ENCODE assay signal across 20 cellular contexts in the genomic region with DNA sequence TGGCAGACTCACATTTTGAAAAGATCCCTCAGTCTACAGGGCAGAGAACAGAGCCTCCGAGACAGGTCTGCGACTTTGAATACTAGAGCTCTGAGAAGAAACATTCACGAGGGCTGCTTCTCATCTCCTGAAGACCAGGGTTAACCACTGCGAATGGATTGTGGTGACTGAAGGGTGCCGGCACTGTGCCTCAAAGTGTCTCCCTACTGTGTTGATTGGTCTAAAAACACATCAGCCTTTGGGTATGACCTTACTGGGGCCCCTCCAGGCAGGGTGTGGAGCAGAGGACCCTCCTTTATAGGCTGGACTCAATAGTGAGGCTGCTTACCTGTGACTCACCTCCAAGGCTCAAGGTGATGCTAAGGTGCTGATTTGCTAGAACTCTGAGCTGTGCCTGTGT. TPM values are rescaled to one million over a fixed set of nuclear protein-coding genes. Genes with fewer than 3 reads are reported as not detected.
DNase-seq lines count a peak whose midpoint lies in the region; ATAC-seq lines count a peak whose summit lies in the region.
"Had no signal": no experiment of that assay in that cellular context is flagged by ENCODE, and none has a peak within 500 bp of the region (broad histone marks: within the 10 kb centered on the region; RNA-seq: fewer than 3 reads in every experiment).

No MANE protein-coding gene starts in this region.

- no peaks in the 10 kb centered on the region for H3K27me3 Mint-ChIP-seq in T-helper 1 cell treated with Interleukin-12 subunit alpha and Interleukin-12 subunit beta and Interleukin-4 antibody, amounts not matched to agents 30 μg/mL and 1 μg/mL, for 36 hours (ENCODE audit: low read depth)
- H3K27me3 Mint-ChIP-seq in activated T-cell treated with anti-CD3 and anti-CD28 coated beads, Interleukin-2, amount 50 U/mL, for 72 hours (ENCODE audit: low read depth) = no peaks in the 10 kb centered on the region
- H3K27me3 Mint-ChIP-seq in T-helper 2 cell treated with Interferon-gamma antibody and Interleukin-4, amounts not matched to agents 5 μg/mL and 100 μg/mL, for 36 hours (ENCODE audit: low read depth) = no peaks in the 10 kb centered on the region
- no peaks in the 10 kb centered on the region for H3K27me3 Mint-ChIP-seq in naive thymus-derived CD4-positive, alpha-beta T cell
- H3K27me3 Mint-ChIP-seq: IgD-negative memory B cell had no signal

- peak; percentile 58 to 74 for ATAC-seq in activated T-cell treated with anti-CD3 and anti-CD28 coated beads, Interleukin-2, amount 50 U/mL, for 72 hours (replicated peaks in 1 of 2)
- ATAC-seq in naive thymus-derived CD4-positive, alpha-beta T cell = no peak
- no peak for ATAC-seq in GM21367 (IDR thresholded peaks at IDR 0.05; ENCODE audit: unreplicated experiment)
- ATAC-seq: HCT116 had no signal

- H3K4me3 Mint-ChIP-seq in T-helper 1 cell treated with Interleukin-12 subunit alpha and Interleukin-12 subunit beta and Interleukin-4 antibody, amounts not matched to agents 30 μg/mL and 1 μg/mL, for 36 hours = no peak overlapping the region
- no peak overlapping the region for H3K4me3 Mint-ChIP-seq in activated T-cell treated with anti-CD3 and anti-CD28 coated beads, Interleukin-2, amount 50 U/mL, for 72 hours
- no peak overlapping the region for H3K4me3 Mint-ChIP-seq in T-helper 2 cell treated with Interferon-gamma antibody and Interleukin-4, amounts not matched to agents 5 μg/mL and 100 μg/mL, for 36 hours
- no peak overlapping the region for H3K4me3 Mint-ChIP-seq in naive thymus-derived CD4-positive, alpha-beta T cell
- H3K4me3 Mint-ChIP-seq: CD14-positive monocyte had no signal

- H3K27ac Mint-ChIP-seq in T-helper 1 cell treated with Interleukin-12 subunit alpha and Interleukin-12 subunit beta and Interleukin-4 antibody, amounts not matched to agents 30 μg/mL and 1 μg/mL, for 36 hours = peak overlapping the region; percentile 9
- no peak overlapping the region for H3K27ac Mint-ChIP-seq in activated T-cell treated with anti-CD3 and anti-CD28 coated beads, Interleukin-2, amount 50 U/mL, for 72 hours
- H3K27ac Mint-ChIP-seq in T-helper 2 cell treated with Interferon-gamma antibody and Interleukin-4, amounts not matched to agents 5 μg/mL and 100 μg/mL, for 36 hours = no peak overlapping the region
- peak overlapping the region in 7 of 9 donors; percentile 19 to 56 (median 31) for H3K27ac Mint-ChIP-seq in naive thymus-derived CD4-positive, alpha-beta T cell
- H3K27ac Mint-ChIP-seq: IgD-negative memory B cell had no signal

- POLR2A ChIA-PET in naive thymus-derived CD4-positive, alpha-beta T cell (lab: Charles Lee) = interaction anchor here (0.9 kb wide), 1 partner anchor 333 kb away, joined by 4 read pairs; no protein-coding TSS in a partner anchor

- DNase-seq in T-helper 1 cell = no peak
- DNase-seq in activated T-cell treated with anti-CD3 and anti-CD28 coated beads, Interleukin-2, amount 50 U/mL, for 72 hours = peak; percentile 13 to 26
- DNase-seq in activated T-cell treated with anti-CD3 and anti-CD28 coated beads, Interleukin-2, amount 50 U/mL, for 1 hour = no peak
- DNase-seq in T-helper 2 cell treated with Interferon-gamma antibody and Interleukin-4, amounts not matched to agents 5 μg/mL and 100 μg/mL, for 36 hours (ENCODE audit: low spot score) = peak; percentile 16
- DNase-seq in naive thymus-derived CD4-positive, alpha-beta T cell = no peak
- no peak for DNase-seq in AML-193 (lab: John Stamatoyannopoulos, UW)
- DNase-seq: COR-L47, GOT3, Karpas-422, NCI-H1417 treated with DMSO at 0.1 percent for 48 hours, NCI-H187 treated with DMSO at 0.1 percent for 48 hours, NCI-H2227 treated with DMSO at 0.1 percent for 48 hours, NCI-H510A treated with DMSO at 0.1 percent for 48 hours, NCI-H82 had no signal

- intact Hi-C loops in naive thymus-derived CD4-positive, alpha-beta T cell (cut with micrococcal nuclease) = no loop called here

- H3K4me1 Mint-ChIP-seq in T-helper 1 cell treated with Interleukin-12 subunit alpha and Interleukin-12 subunit beta and Interleukin-4 antibody, amounts not matched to agents 30 μg/mL and 1 μg/mL, for 36 hours (ENCODE audit: low read depth) = peaks cover 36% of the 10 kb centered on the region
- peaks cover 52% of the 10 kb centered on the region for H3K4me1 Mint-ChIP-seq in activated T-cell treated with anti-CD3 and anti-CD28 coated beads, Interleukin-2, amount 50 U/mL, for 72 hours (ENCODE audit: low read depth)
- peaks cover 41% of the 10 kb centered on the region for H3K4me1 Mint-ChIP-seq in T-helper 2 cell treated with Interferon-gamma antibody and Interleukin-4, amounts not matched to agents 5 μg/mL and 100 μg/mL, for 36 hours (ENCODE audit: low read depth)
- peaks cover 22 to 39% (median 36%) of the 10 kb centered on the region in 7 donors for H3K4me1 Mint-ChIP-seq in naive thymus-derived CD4-positive, alpha-beta T cell

- no peak overlapping the region for H3K27ac ChIP-seq in naive thymus-derived CD4-positive, alpha-beta T cell (ENCODE audit: low read depth, low read length)
- H3K27ac ChIP-seq: 22Rv1 had no signal

- H3K4me1 ChIP-seq in naive thymus-derived CD4-positive, alpha-beta T cell (ENCODE audit: control insufficient read depth in 2 of 2, insufficient read depth in 2 of 2, low read length in 2 of 2) = peaks cover 13 to 18% of the 10 kb centered on the region in 2 donors

- H3K27me3 ChIP-seq in naive thymus-derived CD4-positive, alpha-beta T cell (ENCODE audit: control insufficient read depth in 2 of 2, insufficient read depth in 2 of 2, low read length in 2 of 2) = no peaks in the 10 kb centered on the region

- CTCF ChIA-PET in naive thymus-derived CD4-positive, alpha-beta T cell (lab: Charles Lee) = interaction anchor here (0.9 kb wide), 1 partner anchor 29 kb away, joined by 3 read pairs; no protein-coding TSS in a partner anchor

- peaks cover 33% of the 10 kb centered on the region for H3K36me3 Mint-ChIP-seq in T-helper 1 cell treated with Interleukin-12 subunit alpha and Interleukin-12 subunit beta and Interleukin-4 antibody, amounts not matched to agents 30 μg/mL and 1 μg/mL, for 36 hours (ENCODE audit: low read depth)
- peaks cover 9 to 11% of the 10 kb centered on the region in 2 donors for H3K36me3 Mint-ChIP-seq in activated T-cell treated with anti-CD3 and anti-CD28 coated beads, Interleukin-2, amount 50 U/mL, for 72 hours (ENCODE audit: insufficient read depth in 2 of 2)
- peaks cover 17% of the 10 kb centered on the region for H3K36me3 Mint-ChIP-seq in T-helper 2 cell treated with Interferon-gamma antibody and Interleukin-4, amounts not matched to agents 5 μg/mL and 100 μg/mL, for 36 hours (ENCODE audit: low read depth)
- peaks cover 3 to 25% (median 3%) of the 10 kb centered on the region in 5 donors for H3K36me3 Mint-ChIP-seq in naive thymus-derived CD4-positive, alpha-beta T cell

- no peaks in the 10 kb centered on the region for H3K9me3 ChIP-seq in naive thymus-derived CD4-positive, alpha-beta T cell (ENCODE audit: control insufficient read depth in 2 of 3, low read length in 3 of 3)

- peaks cover 0 to under 1% (median 0%) of the 10 kb centered on the region in 3 experiments for H3K36me3 ChIP-seq in naive thymus-derived CD4-positive, alpha-beta T cell (ENCODE audit: control insufficient read depth in 2 of 3, insufficient read depth in 3 of 3, low read length in 3 of 3)

- no peaks in the 10 kb centered on the region for H3K9me3 Mint-ChIP-seq in T-helper 1 cell treated with Interleukin-12 subunit alpha and Interleukin-12 subunit beta and Interleukin-4 antibody, amounts not matched to agents 30 μg/mL and 1 μg/mL, for 36 hours
- no peaks in the 10 kb centered on the region for H3K9me3 Mint-ChIP-seq in activated T-cell treated with anti-CD3 and anti-CD28 coated beads, Interleukin-2, amount 50 U/mL, for 72 hours
- no peaks in the 10 kb centered on the region for H3K9me3 Mint-ChIP-seq in T-helper 2 cell treated with Interferon-gamma antibody and Interleukin-4, amounts not matched to agents 5 μg/mL and 100 μg/mL, for 36 hours
- H3K9me3 Mint-ChIP-seq in naive thymus-derived CD4-positive, alpha-beta T cell = no peaks in the 10 kb centered on the region
- H3K9me3 Mint-ChIP-seq: CD14-positive monocyte had no signal

- no peak overlapping the region for H3K4me3 ChIP-seq in naive thymus-derived CD4-positive, alpha-beta T cell (ENCODE audit: low read length)

RNA-seq across cellular contexts. Expression of a gene that starts 2.6 kb away (rescaled TPM):
- total RNA-seq in activated T-cell treated with anti-CD3 and anti-CD28 coated beads, Interleukin-2, amount 50 U/mL, for 72 hours = 10 to 100 TPM; 44.8 to 46.3 TPM
- total RNA-seq in naive thymus-derived CD4-positive, alpha-beta T cell = 100 to 1,000 TPM in 2 of 5 experiments, 10 to 100 TPM in 3; 11.0 to 198 (median 47.7) TPM
- 10 to 100 TPM; 11.8 to 15.0 TPM for polyA plus RNA-seq in naive thymus-derived CD4-positive, alpha-beta T cell

Comparison
In these comparisons a context has a peak if more than half of its experiments do, and no peak if none do; other contexts are left out.
1. DNase-seq: peak in activated T-cell treated with anti-CD3 and anti-CD28 coated beads, Interleukin-2, amount 50 U/mL, for 72 hours (2 of 2) and T-helper 2 cell treated with Interferon-gamma antibody and Interleukin-4, amounts not matched to agents 5 μg/mL and 100 μg/mL, for 36 hours (single experiment); none in T-helper 1 cell (0 of 5), activated T-cell treated with anti-CD3 and anti-CD28 coated beads, Interleukin-2, amount 50 U/mL, for 1 hour (single experiment), naive thymus-derived CD4-positive, alpha-beta T cell (0 of 9) and AML-193 (0 of 2).
2. H3K27ac Mint-ChIP-seq: peak in T-helper 1 cell treated with Interleukin-12 subunit alpha and Interleukin-12 subunit beta and Interleukin-4 antibody, amounts not matched to agents 30 μg/mL and 1 μg/mL, for 36 hours (single experiment) and naive thymus-derived CD4-positive, alpha-beta T cell (7 of 9); none in activated T-cell treated with anti-CD3 and anti-CD28 coated beads, Interleukin-2, amount 50 U/mL, for 72 hours (single experiment) and T-helper 2 cell treated with Interferon-gamma antibody and Interleukin-4, amounts not matched to agents 5 μg/mL and 100 μg/mL, for 36 hours (single experiment).
3. ATAC-seq: peak in activated T-cell treated with anti-CD3 and anti-CD28 coated beads, Interleukin-2, amount 50 U/mL, for 72 hours (2 of 2); none in naive thymus-derived CD4-positive, alpha-beta T cell (single experiment) and GM21367 (single experiment).